ENCODE assay signal across 1 cellular context in the genomic region with DNA sequence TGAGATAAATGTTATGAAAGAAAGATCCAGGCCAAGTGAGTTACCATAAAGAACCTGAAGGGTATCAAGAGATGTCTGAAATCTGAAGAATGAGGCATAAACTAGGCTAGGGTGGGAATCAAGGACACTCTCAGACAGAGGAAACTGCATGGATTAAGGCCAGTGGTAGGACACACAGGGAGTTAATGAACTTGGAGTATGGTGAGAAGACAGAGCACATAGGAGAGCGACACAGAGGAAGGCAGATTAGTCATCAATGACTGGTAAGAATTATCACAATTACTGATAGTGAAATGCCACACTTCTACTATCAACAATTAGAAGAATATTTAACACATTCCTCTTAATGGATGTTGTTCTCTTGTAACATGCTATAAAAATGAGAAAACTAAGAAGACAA.
TF ChIP-seq lines count a peak whose summit lies in the region.

No MANE protein-coding gene starts in this region.

TF ChIP-seq in WTC11, 78 proteins besides CTCF, POLR2A, EP300 and RAD21 (continued from another document):
- TF ChIP-seq, protein P1, sequence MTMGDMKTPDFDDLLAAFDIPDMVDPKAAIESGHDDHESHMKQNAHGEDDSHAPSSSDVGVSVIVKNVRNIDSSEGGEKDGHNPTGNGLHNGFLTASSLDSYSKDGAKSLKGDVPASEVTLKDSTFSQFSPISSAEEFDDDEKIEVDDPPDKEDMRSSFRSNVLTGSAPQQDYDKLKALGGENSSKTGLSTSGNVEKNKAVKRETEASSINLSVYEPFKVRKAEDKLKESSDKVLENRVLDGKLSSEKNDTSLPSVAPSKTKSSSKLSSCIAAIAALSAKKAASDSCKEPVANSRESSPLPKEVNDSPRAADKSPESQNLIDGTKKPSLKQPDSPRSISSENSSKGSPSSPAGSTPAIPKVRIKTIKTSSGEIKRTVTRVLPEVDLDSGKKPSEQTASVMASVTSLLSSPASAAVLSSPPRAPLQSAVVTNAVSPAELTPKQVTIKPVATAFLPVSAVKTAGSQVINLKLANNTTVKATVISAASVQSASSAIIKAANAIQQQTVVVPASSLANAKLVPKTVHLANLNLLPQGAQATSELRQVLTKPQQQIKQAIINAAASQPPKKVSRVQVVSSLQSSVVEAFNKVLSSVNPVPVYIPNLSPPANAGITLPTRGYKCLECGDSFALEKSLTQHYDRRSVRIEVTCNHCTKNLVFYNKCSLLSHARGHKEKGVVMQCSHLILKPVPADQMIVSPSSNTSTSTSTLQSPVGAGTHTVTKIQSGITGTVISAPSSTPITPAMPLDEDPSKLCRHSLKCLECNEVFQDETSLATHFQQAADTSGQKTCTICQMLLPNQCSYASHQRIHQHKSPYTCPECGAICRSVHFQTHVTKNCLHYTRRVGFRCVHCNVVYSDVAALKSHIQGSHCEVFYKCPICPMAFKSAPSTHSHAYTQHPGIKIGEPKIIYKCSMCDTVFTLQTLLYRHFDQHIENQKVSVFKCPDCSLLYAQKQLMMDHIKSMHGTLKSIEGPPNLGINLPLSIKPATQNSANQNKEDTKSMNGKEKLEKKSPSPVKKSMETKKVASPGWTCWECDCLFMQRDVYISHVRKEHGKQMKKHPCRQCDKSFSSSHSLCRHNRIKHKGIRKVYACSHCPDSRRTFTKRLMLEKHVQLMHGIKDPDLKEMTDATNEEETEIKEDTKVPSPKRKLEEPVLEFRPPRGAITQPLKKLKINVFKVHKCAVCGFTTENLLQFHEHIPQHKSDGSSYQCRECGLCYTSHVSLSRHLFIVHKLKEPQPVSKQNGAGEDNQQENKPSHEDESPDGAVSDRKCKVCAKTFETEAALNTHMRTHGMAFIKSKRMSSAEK (CRISPR knock-in tag; IDR thresholded peaks at IDR 0.05; ENCODE audit: borderline replicate concordance): no peak
- TF ChIP-seq, protein P2, sequence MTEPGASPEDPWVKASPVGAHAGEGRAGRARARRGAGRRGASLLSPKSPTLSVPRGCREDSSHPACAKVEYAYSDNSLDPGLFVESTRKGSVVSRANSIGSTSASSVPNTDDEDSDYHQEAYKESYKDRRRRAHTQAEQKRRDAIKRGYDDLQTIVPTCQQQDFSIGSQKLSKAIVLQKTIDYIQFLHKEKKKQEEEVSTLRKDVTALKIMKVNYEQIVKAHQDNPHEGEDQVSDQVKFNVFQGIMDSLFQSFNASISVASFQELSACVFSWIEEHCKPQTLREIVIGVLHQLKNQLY (CRISPR knock-in tag; IDR thresholded peaks at IDR 0.05): no peak
- TF ChIP-seq ELF4 (CRISPR knock-in tag; IDR thresholded peaks at IDR 0.05; ENCODE audit: low read depth) (no peak), ESRRA (CRISPR knock-in tag; IDR thresholded peaks at IDR 0.05; ENCODE audit: borderline replicate concordance) (no peak), SMAD4 (CRISPR knock-in tag; IDR thresholded peaks at IDR 0.05) (no peak), CBFB (CRISPR knock-in tag; IDR thresholded peaks at IDR 0.05; ENCODE audit: low read depth) (no peak), ZNF263 (CRISPR knock-in tag; IDR thresholded peaks at IDR 0.05; ENCODE audit: low read depth) (no peak)
- TF ChIP-seq, protein P3, sequence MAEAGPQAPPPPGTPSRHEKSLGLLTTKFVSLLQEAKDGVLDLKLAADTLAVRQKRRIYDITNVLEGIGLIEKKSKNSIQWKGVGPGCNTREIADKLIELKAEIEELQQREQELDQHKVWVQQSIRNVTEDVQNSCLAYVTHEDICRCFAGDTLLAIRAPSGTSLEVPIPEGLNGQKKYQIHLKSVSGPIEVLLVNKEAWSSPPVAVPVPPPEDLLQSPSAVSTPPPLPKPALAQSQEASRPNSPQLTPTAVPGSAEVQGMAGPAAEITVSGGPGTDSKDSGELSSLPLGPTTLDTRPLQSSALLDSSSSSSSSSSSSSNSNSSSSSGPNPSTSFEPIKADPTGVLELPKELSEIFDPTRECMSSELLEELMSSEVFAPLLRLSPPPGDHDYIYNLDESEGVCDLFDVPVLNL (CRISPR knock-in tag; IDR thresholded peaks at IDR 0.05; ENCODE audit: borderline replicate concordance, low read depth): no peak
- TF ChIP-seq, protein P4, sequence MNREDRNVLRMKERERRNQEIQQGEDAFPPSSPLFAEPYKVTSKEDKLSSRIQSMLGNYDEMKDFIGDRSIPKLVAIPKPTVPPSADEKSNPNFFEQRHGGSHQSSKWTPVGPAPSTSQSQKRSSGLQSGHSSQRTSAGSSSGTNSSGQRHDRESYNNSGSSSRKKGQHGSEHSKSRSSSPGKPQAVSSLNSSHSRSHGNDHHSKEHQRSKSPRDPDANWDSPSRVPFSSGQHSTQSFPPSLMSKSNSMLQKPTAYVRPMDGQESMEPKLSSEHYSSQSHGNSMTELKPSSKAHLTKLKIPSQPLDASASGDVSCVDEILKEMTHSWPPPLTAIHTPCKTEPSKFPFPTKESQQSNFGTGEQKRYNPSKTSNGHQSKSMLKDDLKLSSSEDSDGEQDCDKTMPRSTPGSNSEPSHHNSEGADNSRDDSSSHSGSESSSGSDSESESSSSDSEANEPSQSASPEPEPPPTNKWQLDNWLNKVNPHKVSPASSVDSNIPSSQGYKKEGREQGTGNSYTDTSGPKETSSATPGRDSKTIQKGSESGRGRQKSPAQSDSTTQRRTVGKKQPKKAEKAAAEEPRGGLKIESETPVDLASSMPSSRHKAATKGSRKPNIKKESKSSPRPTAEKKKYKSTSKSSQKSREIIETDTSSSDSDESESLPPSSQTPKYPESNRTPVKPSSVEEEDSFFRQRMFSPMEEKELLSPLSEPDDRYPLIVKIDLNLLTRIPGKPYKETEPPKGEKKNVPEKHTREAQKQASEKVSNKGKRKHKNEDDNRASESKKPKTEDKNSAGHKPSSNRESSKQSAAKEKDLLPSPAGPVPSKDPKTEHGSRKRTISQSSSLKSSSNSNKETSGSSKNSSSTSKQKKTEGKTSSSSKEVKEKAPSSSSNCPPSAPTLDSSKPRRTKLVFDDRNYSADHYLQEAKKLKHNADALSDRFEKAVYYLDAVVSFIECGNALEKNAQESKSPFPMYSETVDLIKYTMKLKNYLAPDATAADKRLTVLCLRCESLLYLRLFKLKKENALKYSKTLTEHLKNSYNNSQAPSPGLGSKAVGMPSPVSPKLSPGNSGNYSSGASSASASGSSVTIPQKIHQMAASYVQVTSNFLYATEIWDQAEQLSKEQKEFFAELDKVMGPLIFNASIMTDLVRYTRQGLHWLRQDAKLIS (CRISPR knock-in tag; IDR thresholded peaks at IDR 0.05; ENCODE audit: borderline replicate concordance): no peak
- TF ChIP-seq, protein P5, sequence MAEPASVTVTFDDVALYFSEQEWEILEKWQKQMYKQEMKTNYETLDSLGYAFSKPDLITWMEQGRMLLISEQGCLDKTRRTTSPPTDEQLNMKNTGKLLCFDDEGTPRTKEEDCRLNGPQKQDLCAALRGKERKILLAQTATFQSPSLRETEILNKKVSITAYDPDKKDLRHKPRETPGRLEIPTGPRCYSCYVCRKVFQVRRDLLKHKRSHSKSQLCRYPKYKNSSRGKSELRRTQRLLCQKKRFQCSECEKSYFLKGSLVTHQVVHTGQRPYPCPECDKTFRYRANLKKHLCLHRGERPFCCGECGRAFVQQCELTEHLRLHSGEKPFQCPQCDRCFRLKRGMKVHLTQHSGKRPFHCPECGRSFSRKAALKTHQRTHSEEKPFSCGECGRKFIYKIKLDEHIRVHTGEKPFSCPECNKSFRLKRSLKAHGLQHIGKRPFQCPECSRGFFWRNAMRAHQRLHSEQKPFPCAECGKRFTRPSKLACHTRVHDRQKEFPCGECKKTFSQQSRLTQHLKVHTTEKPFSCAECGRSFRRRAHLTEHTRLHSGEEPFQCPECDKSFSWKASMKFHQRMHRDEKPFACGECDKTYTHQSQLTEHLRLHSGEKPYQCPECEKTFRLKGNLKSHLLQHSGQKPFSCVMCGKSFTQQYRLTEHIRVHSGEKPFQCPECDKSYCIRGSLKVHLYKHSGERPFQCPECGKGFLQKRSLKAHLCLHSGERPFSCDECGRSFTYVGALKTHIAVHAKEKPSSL (CRISPR knock-in tag; conservative IDR thresholded peaks at IDR 0.05): no peak
- TF ChIP-seq, protein P6, sequence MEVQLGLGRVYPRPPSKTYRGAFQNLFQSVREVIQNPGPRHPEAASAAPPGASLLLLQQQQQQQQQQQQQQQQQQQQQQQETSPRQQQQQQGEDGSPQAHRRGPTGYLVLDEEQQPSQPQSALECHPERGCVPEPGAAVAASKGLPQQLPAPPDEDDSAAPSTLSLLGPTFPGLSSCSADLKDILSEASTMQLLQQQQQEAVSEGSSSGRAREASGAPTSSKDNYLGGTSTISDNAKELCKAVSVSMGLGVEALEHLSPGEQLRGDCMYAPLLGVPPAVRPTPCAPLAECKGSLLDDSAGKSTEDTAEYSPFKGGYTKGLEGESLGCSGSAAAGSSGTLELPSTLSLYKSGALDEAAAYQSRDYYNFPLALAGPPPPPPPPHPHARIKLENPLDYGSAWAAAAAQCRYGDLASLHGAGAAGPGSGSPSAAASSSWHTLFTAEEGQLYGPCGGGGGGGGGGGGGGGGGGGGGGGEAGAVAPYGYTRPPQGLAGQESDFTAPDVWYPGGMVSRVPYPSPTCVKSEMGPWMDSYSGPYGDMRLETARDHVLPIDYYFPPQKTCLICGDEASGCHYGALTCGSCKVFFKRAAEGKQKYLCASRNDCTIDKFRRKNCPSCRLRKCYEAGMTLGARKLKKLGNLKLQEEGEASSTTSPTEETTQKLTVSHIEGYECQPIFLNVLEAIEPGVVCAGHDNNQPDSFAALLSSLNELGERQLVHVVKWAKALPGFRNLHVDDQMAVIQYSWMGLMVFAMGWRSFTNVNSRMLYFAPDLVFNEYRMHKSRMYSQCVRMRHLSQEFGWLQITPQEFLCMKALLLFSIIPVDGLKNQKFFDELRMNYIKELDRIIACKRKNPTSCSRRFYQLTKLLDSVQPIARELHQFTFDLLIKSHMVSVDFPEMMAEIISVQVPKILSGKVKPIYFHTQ (CRISPR knock-in tag; IDR thresholded peaks at IDR 0.05): no peak
